19 cellular contexts compared by ENCODE assay signal in the genomic region with DNA sequence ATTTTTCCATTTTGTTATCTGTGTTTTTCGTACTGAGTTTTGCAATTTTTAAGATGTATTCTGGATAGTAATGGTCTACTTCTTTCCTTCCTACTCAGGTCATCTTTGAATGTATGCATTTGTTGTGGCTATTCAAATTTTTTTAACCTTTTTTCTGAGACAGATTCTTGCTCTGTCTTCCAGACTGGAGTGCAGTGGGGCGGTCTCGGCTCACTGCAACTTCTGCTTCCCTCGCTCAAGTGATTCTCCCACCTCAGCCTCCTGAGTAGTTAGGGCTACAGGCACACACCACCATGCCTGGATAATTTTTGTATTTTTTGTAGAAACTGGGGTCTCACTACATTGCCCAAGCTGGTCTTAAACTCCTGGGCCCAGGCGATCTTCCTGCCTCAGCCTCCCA. TPM values are rescaled to one million over a fixed set of nuclear protein-coding genes. Genes with fewer than 3 reads are reported as not detected.
DNase-seq lines count a peak whose midpoint lies in the region; ATAC-seq and TF ChIP-seq lines count a peak whose summit lies in the region.
"Had no signal": no experiment of that assay in that cellular context is flagged by ENCODE, and none has a peak within 500 bp of the region (broad histone marks: within the 10 kb centered on the region; RNA-seq: fewer than 3 reads in every experiment).

No MANE protein-coding gene starts in this region.

- H3K4me1 ChIP-seq in CD4-positive, CD25-positive, alpha-beta regulatory T cell (ENCODE audit: control insufficient read depth, insufficient read depth, low read length, poor library complexity, severe bottlenecking) = no peaks in the 10 kb centered on the region
- peaks cover 0 to 23% (median 0%) of the 10 kb centered on the region in 3 donors for H3K4me1 ChIP-seq in gastroesophageal sphincter
- H3K4me1 ChIP-seq in effector memory CD4-positive, alpha-beta T cell (ENCODE audit: control insufficient read depth, insufficient read depth, low read length, poor library complexity, severe bottlenecking) = no peaks in the 10 kb centered on the region

- no peak overlapping the region for H3K4me3 Mint-ChIP-seq in CD4-positive, CD25-positive, alpha-beta regulatory T cell
- no peak overlapping the region for H3K4me3 Mint-ChIP-seq in activated T-helper 2 cell treated with anti-CD3 and anti-CD28 coated beads, Interferon-gamma antibody, Interleukin-2, Interleukin-4, amounts not matched to agents 10 μg/mL and 5 μg/mL and 100 μg/mL, durations not matched to agents 14 hours and 24 hours and 36 hours (ENCODE audit: low read depth)
- H3K4me3 Mint-ChIP-seq in stimulated activated naive B cell treated with anti-CD40 and anti-IgM and Interleukin-4, amounts not matched to agents 10 μg/mL and 1 μg/mL and 100 μg/mL, for 72 hours = peak overlapping the region in 1 of 2 donors; percentile 48
- H3K4me3 Mint-ChIP-seq in T-helper 17 cell = no peak overlapping the region
- H3K4me3 Mint-ChIP-seq: activated naive CD8-positive, alpha-beta T cell treated with anti-CD3 and anti-CD28 coated beads, Interleukin-2, amount 10 ng/mL, durations not matched to agents 7 days and 5 days; activated T-helper 1 cell treated with anti-CD3 and anti-CD28 coated beads, Interleukin-12 subunit alpha, Interleukin-12 subunit beta, Interleukin-2, Interleukin-4 antibody, amounts not matched to agents 30 ng/mL and 10 ng/mL and 1 ng/mL, durations not matched to agents 14 hours and 24 hours and 36 hours; CD4-positive, alpha-beta T cell; naive thymus-derived CD8-positive, alpha-beta T cell had no signal

- no peak for TF ChIP-seq CTCF in gastroesophageal sphincter (IDR thresholded peaks at IDR 0.05)

- no peaks in the 10 kb centered on the region for H3K4me1 Mint-ChIP-seq in CD4-positive, CD25-positive, alpha-beta regulatory T cell
- peaks cover 2% of the 10 kb centered on the region for H3K4me1 Mint-ChIP-seq in activated T-helper 2 cell treated with anti-CD3 and anti-CD28 coated beads, Interferon-gamma antibody, Interleukin-2, Interleukin-4, amounts not matched to agents 10 μg/mL and 5 μg/mL and 100 μg/mL, durations not matched to agents 14 hours and 24 hours and 36 hours (ENCODE audit: low read depth)
- H3K4me1 Mint-ChIP-seq in stimulated activated naive B cell treated with anti-CD40 and anti-IgM and Interleukin-4, amounts not matched to agents 10 μg/mL and 1 μg/mL and 100 μg/mL, for 72 hours = peaks cover 6 to 24% of the 10 kb centered on the region in 2 donors
- peaks cover 3% of the 10 kb centered on the region for H3K4me1 Mint-ChIP-seq in T-helper 17 cell
- H3K4me1 Mint-ChIP-seq: activated naive CD8-positive, alpha-beta T cell treated with anti-CD3 and anti-CD28 coated beads, Interleukin-2, amount 10 ng/mL, durations not matched to agents 7 days and 5 days had no signal

- intact Hi-C loops in activated T-helper 2 cell treated with anti-CD3 and anti-CD28 coated beads, Interferon-gamma antibody, Interleukin-2, Interleukin-4, amounts not matched to agents 10 μg/mL and 5 μg/mL and 100 μg/mL, durations not matched to agents 14 hours and 24 hours and 36 hours (cut with micrococcal nuclease) = no loop called here

- no peaks in the 10 kb centered on the region for H3K27me3 ChIP-seq in CD4-positive, CD25-positive, alpha-beta regulatory T cell (ENCODE audit: control insufficient read depth, insufficient read depth, low read length)
- H3K27me3 ChIP-seq in gastroesophageal sphincter = no peaks in the 10 kb centered on the region
- no peaks in the 10 kb centered on the region for H3K27me3 ChIP-seq in effector memory CD4-positive, alpha-beta T cell (replicated peaks; ENCODE audit: control insufficient read depth, insufficient read depth, low read length, poor library complexity, severe bottlenecking)

- in situ Hi-C loops in ACHN (cut with HindIII; ENCODE audit: low pct_ligation_motif_present, low pct_unique_long_range_greater_than_20kb, low sequenced_read_pairs) = no loop called here

- 73 to 78% methylated on average over 4 to 5 of the region's 5 CpGs for WGBS in gastroesophageal sphincter (ENCODE audit: low coverage in 1 of 2), 2 donors

- no peak for DNase-seq in CD4-positive, CD25-positive, alpha-beta regulatory T cell
- no peak for DNase-seq in activated T-helper 2 cell treated with anti-CD3 and anti-CD28 coated beads, Interferon-gamma antibody, Interleukin-2, Interleukin-4, amounts not matched to agents 10 μg/mL and 5 μg/mL and 100 μg/mL, durations not matched to agents 14 hours and 24 hours and 36 hours (ENCODE audit: low spot score)
- DNase-seq in stimulated activated naive B cell treated with anti-CD40 and anti-IgM and Interleukin-4, amounts not matched to agents 10 μg/mL and 1 μg/mL and 100 μg/mL, for 72 hours = no peak
- DNase-seq in effector memory CD4-positive, alpha-beta T cell = no peak
- DNase-seq in T-helper 17 cell (no peak), ACHN (no peak)
- DNase-seq in activated CD4-positive, alpha-beta T cell treated with anti-CD3 and anti-CD28 coated beads for 48 hours = no peak
- DNase-seq: activated naive CD8-positive, alpha-beta T cell treated with anti-CD3 and anti-CD28 coated beads, Interleukin-2, amount 10 ng/mL, durations not matched to agents 7 days and 5 days; CD4-positive, alpha-beta T cell; DMS153; erythroblast; kidney glomerular epithelial cell; mammary epithelial cell; naive thymus-derived CD8-positive, alpha-beta T cell; NCI-H1105 treated with DMSO at 0.1 percent for 48 hours; NCI-H2107 had no signal

- no peaks in the 10 kb centered on the region for H3K9me3 Mint-ChIP-seq in CD4-positive, CD25-positive, alpha-beta regulatory T cell
- H3K9me3 Mint-ChIP-seq in activated T-helper 2 cell treated with anti-CD3 and anti-CD28 coated beads, Interferon-gamma antibody, Interleukin-2, Interleukin-4, amounts not matched to agents 10 μg/mL and 5 μg/mL and 100 μg/mL, durations not matched to agents 14 hours and 24 hours and 36 hours = no peaks in the 10 kb centered on the region
- no peaks in the 10 kb centered on the region for H3K9me3 Mint-ChIP-seq in stimulated activated naive B cell treated with anti-CD40 and anti-IgM and Interleukin-4, amounts not matched to agents 10 μg/mL and 1 μg/mL and 100 μg/mL, for 72 hours
- H3K9me3 Mint-ChIP-seq: activated naive CD8-positive, alpha-beta T cell treated with anti-CD3 and anti-CD28 coated beads, Interleukin-2, amount 10 ng/mL, durations not matched to agents 7 days and 5 days; activated T-helper 1 cell treated with anti-CD3 and anti-CD28 coated beads, Interleukin-12 subunit alpha, Interleukin-12 subunit beta, Interleukin-2, Interleukin-4 antibody, amounts not matched to agents 30 ng/mL and 10 ng/mL and 1 ng/mL, durations not matched to agents 14 hours and 24 hours and 36 hours; CD4-positive, alpha-beta T cell; naive thymus-derived CD8-positive, alpha-beta T cell had no signal

- H3K9me3 ChIP-seq in CD4-positive, CD25-positive, alpha-beta regulatory T cell (ENCODE audit: control insufficient read depth in 2 of 2, low read length in 2 of 2) = no peaks in the 10 kb centered on the region
- H3K9me3 ChIP-seq in gastroesophageal sphincter = no peaks in the 10 kb centered on the region
- H3K9me3 ChIP-seq in effector memory CD4-positive, alpha-beta T cell (ENCODE audit: control insufficient read depth, low read length) = no peaks in the 10 kb centered on the region
- no peaks in the 10 kb centered on the region for H3K9me3 ChIP-seq in T-helper 17 cell (ENCODE audit: control insufficient read depth, low read length, poor library complexity, severe bottlenecking)

- H3K36me3 ChIP-seq in CD4-positive, CD25-positive, alpha-beta regulatory T cell (ENCODE audit: control insufficient read depth, insufficient read depth, low read length) = peaks cover 40% of the 10 kb centered on the region
- H3K36me3 ChIP-seq in gastroesophageal sphincter = peaks cover 0 to 68% of the 10 kb centered on the region in 2 donors
- peaks cover 11% of the 10 kb centered on the region for H3K36me3 ChIP-seq in effector memory CD4-positive, alpha-beta T cell (ENCODE audit: control insufficient read depth, insufficient read depth, low read length)

- no peak for TF ChIP-seq POLR2A in gastroesophageal sphincter (IDR thresholded peaks at IDR 0.05)

- peaks cover 37% of the 10 kb centered on the region for H3K36me3 Mint-ChIP-seq in CD4-positive, CD25-positive, alpha-beta regulatory T cell
- H3K36me3 Mint-ChIP-seq in activated T-helper 2 cell treated with anti-CD3 and anti-CD28 coated beads, Interferon-gamma antibody, Interleukin-2, Interleukin-4, amounts not matched to agents 10 μg/mL and 5 μg/mL and 100 μg/mL, durations not matched to agents 14 hours and 24 hours and 36 hours (ENCODE audit: low read depth) = peaks cover 17% of the 10 kb centered on the region
- H3K36me3 Mint-ChIP-seq in stimulated activated naive B cell treated with anti-CD40 and anti-IgM and Interleukin-4, amounts not matched to agents 10 μg/mL and 1 μg/mL and 100 μg/mL, for 72 hours = peaks cover 62 to 68% of the 10 kb centered on the region in 2 donors
- H3K36me3 Mint-ChIP-seq in T-helper 17 cell (ENCODE audit: low read depth) = no peaks in the 10 kb centered on the region

- no peak for ATAC-seq in CD4-positive, CD25-positive, alpha-beta regulatory T cell (ENCODE audit: low read depth in 2 of 2)
- ATAC-seq in gastroesophageal sphincter (no peak), T-helper 17 cell (no peak)
- ATAC-seq in stimulated activated naive B cell treated with anti-CD40 and anti-IgM and Interleukin-4, amounts not matched to agents 10 μg/mL and 1 μg/mL and 100 μg/mL, for 72 hours (replicated peaks) = peak; percentile 76 to 77
- ATAC-seq: naive thymus-derived CD8-positive, alpha-beta T cell had no signal

- no peak for TF ChIP-seq EP300 in gastroesophageal sphincter (IDR thresholded peaks at IDR 0.05)

- no peak overlapping the region for H3K27ac ChIP-seq in CD4-positive, CD25-positive, alpha-beta regulatory T cell (ENCODE audit: insufficient read depth, low read length, poor library complexity, severe bottlenecking)
- peak overlapping the region in 3 of 4 donors; percentile 55 to 59 (median 56) for H3K27ac ChIP-seq in gastroesophageal sphincter
- H3K27ac ChIP-seq in effector memory CD4-positive, alpha-beta T cell (ENCODE audit: insufficient read depth, low read length, poor library complexity, severe bottlenecking) = no peak overlapping the region
- H3K27ac ChIP-seq: SK-N-MC had no signal

- no peaks in the 10 kb centered on the region for H3K27me3 Mint-ChIP-seq in CD4-positive, CD25-positive, alpha-beta regulatory T cell
- no peaks in the 10 kb centered on the region for H3K27me3 Mint-ChIP-seq in activated T-helper 2 cell treated with anti-CD3 and anti-CD28 coated beads, Interferon-gamma antibody, Interleukin-2, Interleukin-4, amounts not matched to agents 10 μg/mL and 5 μg/mL and 100 μg/mL, durations not matched to agents 14 hours and 24 hours and 36 hours (ENCODE audit: low read depth)
- H3K27me3 Mint-ChIP-seq in stimulated activated naive B cell treated with anti-CD40 and anti-IgM and Interleukin-4, amounts not matched to agents 10 μg/mL and 1 μg/mL and 100 μg/mL, for 72 hours = no peaks in the 10 kb centered on the region
- H3K27me3 Mint-ChIP-seq in T-helper 17 cell = no peaks in the 10 kb centered on the region
- H3K27me3 Mint-ChIP-seq: activated naive CD8-positive, alpha-beta T cell treated with anti-CD3 and anti-CD28 coated beads, Interleukin-2, amount 10 ng/mL, durations not matched to agents 7 days and 5 days; CD4-positive, alpha-beta T cell; naive thymus-derived CD8-positive, alpha-beta T cell had no signal

- no peak overlapping the region for H3K4me3 ChIP-seq in CD4-positive, CD25-positive, alpha-beta regulatory T cell (ENCODE audit: low read depth, low read length)
- no peak overlapping the region for H3K4me3 ChIP-seq in gastroesophageal sphincter
- H3K4me3 ChIP-seq in effector memory CD4-positive, alpha-beta T cell (ENCODE audit: insufficient read depth, low read depth, low read length, poor library complexity, severe bottlenecking) = no peak overlapping the region
- H3K4me3 ChIP-seq: SK-N-MC had no signal

- peak overlapping the region in 2 of 3 donors; percentile 4 to 79 for H3K27ac Mint-ChIP-seq in CD4-positive, CD25-positive, alpha-beta regulatory T cell
- peak overlapping the region; percentile 11 for H3K27ac Mint-ChIP-seq in activated T-helper 2 cell treated with anti-CD3 and anti-CD28 coated beads, Interferon-gamma antibody, Interleukin-2, Interleukin-4, amounts not matched to agents 10 μg/mL and 5 μg/mL and 100 μg/mL, durations not matched to agents 14 hours and 24 hours and 36 hours
- peak overlapping the region; percentile 20 for H3K27ac Mint-ChIP-seq in stimulated activated naive B cell treated with anti-CD40 and anti-IgM and Interleukin-4, amounts not matched to agents 10 μg/mL and 1 μg/mL and 100 μg/mL, for 72 hours
- H3K27ac Mint-ChIP-seq in T-helper 17 cell = no peak overlapping the region
- H3K27ac Mint-ChIP-seq: activated naive CD8-positive, alpha-beta T cell treated with anti-CD3 and anti-CD28 coated beads, Interleukin-2, amount 10 ng/mL, durations not matched to agents 7 days and 5 days; activated T-helper 1 cell treated with anti-CD3 and anti-CD28 coated beads, Interleukin-12 subunit alpha, Interleukin-12 subunit beta, Interleukin-2, Interleukin-4 antibody, amounts not matched to agents 30 ng/mL and 10 ng/mL and 1 ng/mL, durations not matched to agents 14 hours and 24 hours and 36 hours; CD4-positive, alpha-beta T cell; naive thymus-derived CD8-positive, alpha-beta T cell had no signal

RNA-seq across cellular contexts. Expression of a gene that starts 33.6 kb away (rescaled TPM):
- total RNA-seq in CD4-positive, CD25-positive, alpha-beta regulatory T cell = 34.2 TPM
- polyA plus RNA-seq in CD4-positive, CD25-positive, alpha-beta regulatory T cell = 10 to 100 TPM; 29.9 to 34.6 (median 33.5) TPM
- total RNA-seq in activated T-helper 2 cell treated with anti-CD3 and anti-CD28 coated beads, Interferon-gamma antibody, Interleukin-2, Interleukin-4, amounts not matched to agents 10 μg/mL and 5 μg/mL and 100 μg/mL, durations not matched to agents 14 hours and 24 hours and 36 hours = 44.3 and 45.7 TPM in 2 replicates
- total RNA-seq in gastroesophageal sphincter (10 to 100 TPM; 39.0 to 59.6 (median 46.9) TPM), T-helper 17 cell (10 to 100 TPM; 37.6 to 47.6 TPM)

Comparison
In these comparisons a context has a peak if more than half of its experiments do, and no peak if none do; other contexts are left out.
1. ATAC-seq: peak in stimulated activated naive B cell treated with anti-CD40 and anti-IgM and Interleukin-4, amounts not matched to agents 10 μg/mL and 1 μg/mL and 100 μg/mL, for 72 hours (2 of 2); none in CD4-positive, CD25-positive, alpha-beta regulatory T cell (0 of 2), gastroesophageal sphincter (single experiment) and T-helper 17 cell (single experiment).
2. H3K27ac ChIP-seq: peak in gastroesophageal sphincter (3 of 4); none in CD4-positive, CD25-positive, alpha-beta regulatory T cell (single experiment) and effector memory CD4-positive, alpha-beta T cell (single experiment).